ENCODE assay signal across 1 cellular context in the genomic region with DNA sequence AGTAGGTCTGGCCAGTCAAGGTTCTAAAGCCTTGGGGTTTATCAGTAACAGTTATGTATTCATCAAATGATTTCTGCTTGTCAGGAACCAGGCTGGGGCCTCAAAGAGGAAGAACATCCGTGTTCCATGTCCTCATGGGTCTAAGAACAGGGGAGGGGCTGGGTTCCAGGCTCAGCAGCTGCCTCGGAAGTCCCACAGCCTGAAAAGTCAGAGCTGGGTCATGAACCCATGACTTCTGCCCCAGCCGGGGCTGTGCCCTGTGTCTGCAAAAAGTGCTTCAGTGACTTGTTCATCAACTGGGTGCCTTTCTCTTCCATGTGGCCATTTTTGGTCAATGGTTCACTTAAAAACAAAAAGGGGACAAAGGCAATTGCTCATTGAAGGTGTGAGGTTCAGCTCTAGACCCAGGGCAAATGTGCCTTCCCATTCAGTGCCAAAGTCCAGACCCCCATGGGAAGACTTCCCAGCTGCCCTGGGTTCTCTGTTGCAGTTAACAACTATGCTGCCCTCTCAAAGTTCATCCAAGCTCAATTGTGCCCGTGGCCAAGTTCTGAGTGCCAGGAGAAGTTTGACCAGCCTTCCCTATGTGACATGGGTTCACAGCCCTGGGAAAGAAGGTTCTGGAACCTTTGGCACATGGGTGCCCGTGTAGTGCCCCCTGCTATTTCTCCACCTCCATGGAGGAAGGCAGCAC.
TF ChIP-seq lines count a peak whose summit lies in the region.

No MANE protein-coding gene starts in this region.

TF ChIP-seq in liver, 16 proteins besides CTCF, POLR2A, EP300 and RAD21 (continued from another document):
- TF ChIP-seq, protein P1, sequence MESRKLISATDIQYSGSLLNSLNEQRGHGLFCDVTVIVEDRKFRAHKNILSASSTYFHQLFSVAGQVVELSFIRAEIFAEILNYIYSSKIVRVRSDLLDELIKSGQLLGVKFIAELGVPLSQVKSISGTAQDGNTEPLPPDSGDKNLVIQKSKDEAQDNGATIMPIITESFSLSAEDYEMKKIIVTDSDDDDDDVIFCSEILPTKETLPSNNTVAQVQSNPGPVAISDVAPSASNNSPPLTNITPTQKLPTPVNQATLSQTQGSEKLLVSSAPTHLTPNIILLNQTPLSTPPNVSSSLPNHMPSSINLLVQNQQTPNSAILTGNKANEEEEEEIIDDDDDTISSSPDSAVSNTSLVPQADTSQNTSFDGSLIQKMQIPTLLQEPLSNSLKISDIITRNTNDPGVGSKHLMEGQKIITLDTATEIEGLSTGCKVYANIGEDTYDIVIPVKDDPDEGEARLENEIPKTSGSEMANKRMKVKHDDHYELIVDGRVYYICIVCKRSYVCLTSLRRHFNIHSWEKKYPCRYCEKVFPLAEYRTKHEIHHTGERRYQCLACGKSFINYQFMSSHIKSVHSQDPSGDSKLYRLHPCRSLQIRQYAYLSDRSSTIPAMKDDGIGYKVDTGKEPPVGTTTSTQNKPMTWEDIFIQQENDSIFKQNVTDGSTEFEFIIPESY (IDR thresholded peaks at IDR 0.05) = no peak
- no peak for TF ChIP-seq TAF1 (conservative IDR thresholded peaks at IDR 0.05)
- TF ChIP-seq RXRA (IDR thresholded peaks at IDR 0.05) = peak; percentile 9 to 42
- TF ChIP-seq FOXA1 (IDR thresholded peaks at IDR 0.05) = no peak
